27 cellular contexts compared by ENCODE assay signal in the genomic region with DNA sequence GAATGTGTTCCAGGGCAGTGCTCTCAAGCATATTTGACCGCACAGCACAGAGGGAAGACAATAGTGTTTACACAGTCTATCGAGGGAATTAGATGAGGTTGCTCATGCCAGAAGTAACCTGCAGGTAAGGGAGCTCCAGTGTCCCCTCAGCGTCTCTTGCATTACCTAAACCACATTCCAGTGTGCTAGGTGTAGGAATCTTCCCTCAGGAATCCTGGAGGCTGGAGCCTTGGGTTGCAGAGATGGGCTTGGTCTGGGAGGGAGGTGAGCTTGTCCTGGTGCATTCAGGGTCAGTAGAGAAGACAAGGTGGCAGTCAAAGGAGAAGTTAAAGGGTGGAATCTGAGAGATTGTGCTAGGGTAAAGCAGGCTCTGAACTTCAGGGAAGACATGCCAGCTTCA. TPM values are rescaled to one million over a fixed set of nuclear protein-coding genes. Genes with fewer than 3 reads are reported as not detected.
"Had no signal": no experiment of that assay in that cellular context is flagged by ENCODE, and none has a peak within 500 bp of the region (broad histone marks: within the 10 kb centered on the region; RNA-seq: fewer than 3 reads in every experiment).

No MANE protein-coding gene starts in this region.

- DNase-seq: KBM-7, MV-4-11, NCI-H1048, NCI-H1105, NCI-H1417, NCI-H1436 treated with DMSO at 0.1 percent for 48 hours, NCI-H1694, NCI-H187 treated with DMSO at 0.1 percent for 48 hours, NCI-H2029 treated with DMSO at 0.1 percent for 48 hours, NCI-H2171, NCI-H226, NCI-H446, NCI-H510A, NCI-H524 treated with DMSO at 0.1 percent for 48 hours, NCI-H69, NCI-H774, PC-9, Peyer's patch, SHP77 treated with DMSO at 0.1 percent for 48 hours, SJCRH30 had no signal

- ATAC-seq: Right ventricle myocardium inferior, SK-N-SH treated with all-trans-retinoic acid at 6 μM for 48 hours had no signal

- H2AFZ ChIP-seq: PC-9 had no signal

- H3K9me3 ChIP-seq: Peyer's patch, SJCRH30 had no signal

- H3K4me1 ChIP-seq: Peyer's patch, SJCRH30 had no signal

- H3K27me3 ChIP-seq: Peyer's patch, SJCRH30 had no signal

- H3K4me3 ChIP-seq: PC-9, Peyer's patch, SJCRH30 had no signal

- H3K36me3 ChIP-seq: Peyer's patch, SJCRH30 had no signal

- H3K4me2 ChIP-seq: PC-9 had no signal

- H3K27ac ChIP-seq: PC-9, Peyer's patch, SJCRH30 had no signal

RNA-seq across cellular contexts. Expression of a gene that starts 56.3 kb away (rescaled TPM):
- total RNA-seq: HT-29, LHCN-M2, MCF 10A, OCI-LY7, PC-9, Peyer's patch, Right ventricle myocardium inferior, RPMI7951, SJCRH30 had no signal
